ENCODE assay signal across 19 cellular contexts in the genomic region with DNA sequence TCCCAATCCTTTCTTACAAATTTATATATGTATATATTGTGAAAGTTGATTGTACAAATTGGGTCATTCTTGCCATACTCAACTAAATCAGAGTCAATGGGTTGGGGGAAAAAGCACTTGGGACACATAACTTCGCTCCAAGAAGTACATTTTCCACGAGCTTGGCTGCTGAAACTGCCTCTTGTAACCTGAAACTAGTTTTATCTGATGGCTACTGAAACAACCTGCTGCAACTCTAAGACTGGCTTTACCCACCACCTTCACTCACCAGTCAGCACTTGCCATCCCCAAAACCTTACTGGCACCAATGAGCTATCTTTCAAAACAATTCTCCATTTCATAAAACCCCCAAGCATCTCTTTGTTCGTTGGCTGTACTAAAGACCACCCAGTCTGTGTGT. TPM values are rescaled to one million over a fixed set of nuclear protein-coding genes. Genes with fewer than 3 reads are reported as not detected.
"Had no signal": no experiment of that assay in that cellular context is flagged by ENCODE, and none has a peak within 500 bp of the region (broad histone marks: within the 10 kb centered on the region; RNA-seq: fewer than 3 reads in every experiment).

No MANE protein-coding gene starts in this region.

- FAIRE-seq: kidney had no signal

- H3K4me3 Mint-ChIP-seq: activated CD4-positive, alpha-beta memory T cell treated with anti-CD3 and anti-CD28 coated beads, Interleukin-2, amount 10 ng/mL, durations not matched to agents 7 days and 5 days; activated naive CD8-positive, alpha-beta T cell treated with anti-CD3 and anti-CD28 coated beads, Interleukin-2, amount 10 ng/mL, durations not matched to agents 7 days and 5 days; activated T-cell treated with anti-CD3 and anti-CD28 coated beads, Interleukin-2, amount 50 U/mL, for 72 hours; nephron progenitor cell had no signal

- H3K4me2 ChIP-seq: hepatocyte had no signal

- H3K9me3 Mint-ChIP-seq: activated CD4-positive, alpha-beta memory T cell treated with anti-CD3 and anti-CD28 coated beads, Interleukin-2, amount 10 ng/mL, durations not matched to agents 7 days and 5 days; activated naive CD8-positive, alpha-beta T cell treated with anti-CD3 and anti-CD28 coated beads, Interleukin-2, amount 10 ng/mL, durations not matched to agents 7 days and 5 days; activated T-cell treated with anti-CD3 and anti-CD28 coated beads, Interleukin-2, amount 50 U/mL, for 72 hours; nephron progenitor cell had no signal

- H3K27ac ChIP-seq: hepatocyte, VCaP had no signal

- H3K36me3 Mint-ChIP-seq: activated naive CD8-positive, alpha-beta T cell treated with anti-CD3 and anti-CD28 coated beads, Interleukin-2, amount 10 ng/mL, durations not matched to agents 7 days and 5 days had no signal

- H3K79me2 ChIP-seq: hepatocyte had no signal

- H2AFZ ChIP-seq: hepatocyte had no signal

- H3K4me3 ChIP-seq: hepatocyte had no signal

- H3K27me3 ChIP-seq: hepatocyte had no signal

- H3K27me3 Mint-ChIP-seq: activated naive CD8-positive, alpha-beta T cell treated with anti-CD3 and anti-CD28 coated beads, Interleukin-2, amount 10 ng/mL, durations not matched to agents 7 days and 5 days had no signal

- ATAC-seq: activated T-cell treated with anti-CD3 and anti-CD28 coated beads, Interleukin-2, amount 50 U/mL, for 72 hours had no signal

- H3K4me1 Mint-ChIP-seq: activated CD4-positive, alpha-beta memory T cell treated with anti-CD3 and anti-CD28 coated beads, Interleukin-2, amount 10 ng/mL, durations not matched to agents 7 days and 5 days; activated naive CD8-positive, alpha-beta T cell treated with anti-CD3 and anti-CD28 coated beads, Interleukin-2, amount 10 ng/mL, durations not matched to agents 7 days and 5 days; nephron progenitor cell had no signal

- H3K27ac Mint-ChIP-seq: activated CD4-positive, alpha-beta memory T cell treated with anti-CD3 and anti-CD28 coated beads, Interleukin-2, amount 10 ng/mL, durations not matched to agents 7 days and 5 days; activated naive CD8-positive, alpha-beta T cell treated with anti-CD3 and anti-CD28 coated beads, Interleukin-2, amount 10 ng/mL, durations not matched to agents 7 days and 5 days; activated T-cell treated with anti-CD3 and anti-CD28 coated beads, Interleukin-2, amount 50 U/mL, for 72 hours; nephron progenitor cell had no signal

- DNase-seq: activated CD4-positive, alpha-beta memory T cell treated with anti-CD3 and anti-CD28 coated beads, Interleukin-2, amount 10 ng/mL, durations not matched to agents 7 days and 5 days; activated CD8-positive, alpha-beta memory T cell treated with anti-CD3 and anti-CD28 coated beads, Interleukin-2, amount 50 U/mL, for 4 hours; activated gamma-delta T cell treated with Interleukin-2 at 50 U/mL for 16 hours; activated naive CD8-positive, alpha-beta T cell treated with anti-CD3 and anti-CD28 coated beads, Interleukin-2, amount 10 ng/mL, durations not matched to agents 7 days and 5 days; activated T-cell treated with anti-CD3 and anti-CD28 coated beads, Interleukin-2, amount 50 U/mL, for 72 hours; anterior cingulate cortex; dermis blood vessel endothelial cell; erythroblast; kidney; nephron progenitor cell; stimulated activated CD4-positive, alpha-beta T cell treated with anti-CD3 and anti-CD28 coated beads, Interleukin-12 subunit alpha, Interleukin-12 subunit beta, amount 100 ng/mL, for 4 hours; stimulated activated naive CD4-positive, alpha-beta T cell; trophoblast cell had no signal

RNA-seq across cellular contexts. Expression of a gene that starts 14.5 kb away (rescaled TPM):
- polyA plus RNA-seq: liver had no signal

RNA-seq across cellular contexts. Expression of a gene that starts 25.1 kb away (rescaled TPM):
- total RNA-seq: activated CD4-positive, alpha-beta memory T cell treated with anti-CD3 and anti-CD28 coated beads, Interleukin-2, amount 10 ng/mL, durations not matched to agents 7 days and 5 days; activated naive CD8-positive, alpha-beta T cell treated with anti-CD3 and anti-CD28 coated beads, Interleukin-2, amount 10 ng/mL, durations not matched to agents 7 days and 5 days; activated T-cell treated with anti-CD3 and anti-CD28 coated beads, Interleukin-2, amount 50 U/mL, for 72 hours; cerebellum; dermis blood vessel endothelial cell; osteocyte had no signal

RNA-seq across cellular contexts. Expression of a gene that starts 38.8 kb away (rescaled TPM):
- total RNA-seq: activated CD4-positive, alpha-beta memory T cell treated with anti-CD3 and anti-CD28 coated beads, Interleukin-2, amount 10 ng/mL, durations not matched to agents 7 days and 5 days; activated naive CD8-positive, alpha-beta T cell treated with anti-CD3 and anti-CD28 coated beads, Interleukin-2, amount 10 ng/mL, durations not matched to agents 7 days and 5 days; activated T-cell treated with anti-CD3 and anti-CD28 coated beads, Interleukin-2, amount 50 U/mL, for 72 hours; mesenteric fat pad; osteocyte had no signal
